Comparison of ENCODE assay signal across 24 cellular contexts in genomic region chr3:85270488-85270887, GRCh38.
"Had no signal": no experiment of that assay in that cellular context is flagged by ENCODE, and none has a peak within 500 bp of the region (broad histone marks: within the 10 kb centered on the region; RNA-seq: fewer than 3 reads in every experiment).

No MANE protein-coding gene starts in this region.

- H3K36me3 Mint-ChIP-seq: activated naive CD4-positive, alpha-beta T cell treated with anti-CD3 and anti-CD28 coated beads, Interleukin-2, amount 50 U/mL, for 72 hours; naive B cell had no signal

- H3K4me3 ChIP-seq: lung, thoracic aorta, upper lobe of left lung had no signal

- H3K4me1 Mint-ChIP-seq: activated T-helper 17 cell treated with anti-CD3 and anti-CD28 coated beads, Interleukin-2, amount 50 U/mL, for 72 hours; naive B cell had no signal

- DNase-seq: activated CD4-positive, alpha-beta T cell treated with anti-CD3 and anti-CD28 coated beads for 1 hour; activated CD4-positive, alpha-beta T cell treated with anti-CD3 and anti-CD28 coated beads, Interleukin-2, amount 50 U/mL, for 4 hours; activated CD8-positive, alpha-beta memory T cell treated with anti-CD3 and anti-CD28 coated beads for 24 hours; activated CD8-positive, alpha-beta memory T cell treated with anti-CD3 and anti-CD28 coated beads, Interleukin-2, amount 50 U/mL, for 4 hours; activated T-cell treated with anti-CD3 and anti-CD28 coated beads, Interleukin-2, amount 50 U/mL, for 24 hours; aorta; brain microvascular endothelial cell; central memory CD4-positive, alpha-beta T cell; dermis blood vessel endothelial cell; effector CD8-positive, alpha-beta T cell; erythroblast; foreskin fibroblast; kidney; naive B cell; nucleus accumbens; right cardiac atrium; stimulated activated CD4-positive, alpha-beta T cell treated with anti-CD3 and anti-CD28 coated beads, Interleukin-4, amount 100 ng/mL, for 24 hours; stimulated activated naive CD4-positive, alpha-beta T cell treated with Interleukin-2 at 50 U/mL for 16 hours; upper lobe of left lung had no signal

- ATAC-seq: activated naive CD4-positive, alpha-beta T cell treated with anti-CD3 and anti-CD28 coated beads, Interleukin-2, amount 50 U/mL, for 72 hours; activated T-helper 17 cell treated with anti-CD3 and anti-CD28 coated beads, Interleukin-2, amount 50 U/mL, for 72 hours; left lobe of liver; right cardiac atrium had no signal

- H3K4me3 Mint-ChIP-seq: activated T-cell treated with anti-CD3 and anti-CD28 coated beads, Interleukin-2, amount 50 U/mL, for 24 hours; activated T-helper 17 cell treated with anti-CD3 and anti-CD28 coated beads, Interleukin-2, amount 50 U/mL, for 72 hours; naive B cell had no signal

- H3K27me3 Mint-ChIP-seq: activated T-cell treated with anti-CD3 and anti-CD28 coated beads, Interleukin-2, amount 50 U/mL, for 24 hours; activated T-helper 17 cell treated with anti-CD3 and anti-CD28 coated beads, Interleukin-2, amount 50 U/mL, for 72 hours; naive B cell had no signal

- H3K27ac Mint-ChIP-seq: activated naive CD4-positive, alpha-beta T cell treated with anti-CD3 and anti-CD28 coated beads, Interleukin-2, amount 50 U/mL, for 72 hours; activated T-cell treated with anti-CD3 and anti-CD28 coated beads, Interleukin-2, amount 50 U/mL, for 24 hours; activated T-helper 17 cell treated with anti-CD3 and anti-CD28 coated beads, Interleukin-2, amount 50 U/mL, for 72 hours; naive B cell had no signal

- H3K9me3 Mint-ChIP-seq: naive B cell had no signal
